ENCODE assay signal across 33 cellular contexts in genomic region chr11:45030778-45031177, GRCh38.
"Had no signal": no experiment of that assay in that cellular context is flagged by ENCODE, and none has a peak within 500 bp of the region (broad histone marks: within the 10 kb centered on the region; RNA-seq: fewer than 3 reads in every experiment).

No MANE protein-coding gene starts in this region.

- H3K9me3 Mint-ChIP-seq: activated CD4-positive, alpha-beta memory T cell treated with anti-CD3 and anti-CD28 coated beads for 36 hours; activated CD4-positive, alpha-beta T cell treated with anti-CD3 and anti-CD28 coated beads, Interleukin-2, amount 10 ng/mL, durations not matched to agents 24 days and 14 days; activated naive CD4-positive, alpha-beta T cell treated with anti-CD3 and anti-CD28 coated beads for 36 hours; activated naive CD4-positive, alpha-beta T cell treated with anti-CD3 and anti-CD28 coated beads, Interleukin-2, amount 50 U/mL, for 24 hours; activated naive CD8-positive, alpha-beta T cell treated with anti-CD3 and anti-CD28 coated beads for 36 hours; activated naive CD8-positive, alpha-beta T cell treated with anti-CD3 and anti-CD28 coated beads, Interleukin-2, amount 50 U/mL, for 24 hours; activated T-helper 1 cell treated with anti-CD3 and anti-CD28 coated beads, Interleukin-12 subunit alpha, Interleukin-12 subunit beta, Interleukin-2, Interleukin-4 antibody, amounts not matched to agents 30 ng/mL and 10 ng/mL and 1 ng/mL, durations not matched to agents 14 hours and 24 hours and 36 hours; activated T-helper 2 cell treated with anti-CD3 and anti-CD28 coated beads, Interferon-gamma antibody, Interleukin-2, Interleukin-4, amounts not matched to agents 10 μg/mL and 5 μg/mL and 100 μg/mL, durations not matched to agents 14 hours and 24 hours and 36 hours; effector memory CD8-positive, alpha-beta T cell had no signal

- H3K4me3 ChIP-seq: adrenal gland, body of pancreas, esophagus muscularis mucosa, gastrocnemius medialis, heart left ventricle had no signal

- DNase-seq: activated CD4-positive, alpha-beta memory T cell treated with anti-CD3 and anti-CD28 coated beads for 36 hours; activated CD4-positive, alpha-beta T cell treated with anti-CD3 and anti-CD28 coated beads for 36 hours; activated CD4-positive, alpha-beta T cell treated with anti-CD3 and anti-CD28 coated beads, Interleukin-2, amount 10 ng/mL, durations not matched to agents 24 days and 14 days; activated CD4-positive, CD25-positive, alpha-beta regulatory T cell; activated CD4-positive, CD25-positive, alpha-beta regulatory T cell treated with anti-CD3 and anti-CD28 coated beads, Interleukin-2, amount 50 U/mL, for 72 hours; activated CD8-positive, alpha-beta memory T cell treated with anti-CD3 and anti-CD28 coated beads, Interleukin-2, amount 10 ng/mL, durations not matched to agents 7 days and 5 days; activated CD8-positive, alpha-beta memory T cell treated with anti-CD3 and anti-CD28 coated beads, Interleukin-2, amount 50 U/mL, for 4 hours; activated CD8-positive, alpha-beta T cell treated with anti-CD3 and anti-CD28 coated beads, Interleukin-2, amount 10 ng/mL, durations not matched to agents 7 days and 5 days; activated effector memory CD4-positive, alpha-beta T cell treated with anti-CD3 and anti-CD28 coated beads, Interleukin-2, amount 50 U/mL, for 16 hours; activated naive CD4-positive, alpha-beta T cell treated with anti-CD3 and anti-CD28 coated beads for 36 hours; activated naive CD8-positive, alpha-beta T cell treated with anti-CD3 and anti-CD28 coated beads for 36 hours; activated naive CD8-positive, alpha-beta T cell treated with anti-CD3 and anti-CD28 coated beads, Interleukin-2, amount 50 U/mL, for 24 hours; activated T-cell treated with anti-CD3 and anti-CD28 coated beads, Interleukin-2, amount 50 U/mL, for 1 hour; activated T-cell treated with anti-CD3 and anti-CD28 coated beads, Interleukin-2, amount 50 U/mL, for 48 hours; amygdala; aorta; body of pancreas; caudate nucleus; cortex of kidney; dermis blood vessel endothelial cell; effector CD4-positive, alpha-beta T cell; effector memory CD8-positive, alpha-beta T cell; erythroblast; foreskin keratinocyte; gastrocnemius medialis; glutamatergic neuron; heart left ventricle; T-helper 2 cell had no signal

- H3K36me3 Mint-ChIP-seq: activated CD4-positive, alpha-beta memory T cell treated with anti-CD3 and anti-CD28 coated beads for 36 hours; activated CD8-positive, alpha-beta memory T cell treated with anti-CD3 and anti-CD28 coated beads, Interleukin-2, amount 10 ng/mL, durations not matched to agents 7 days and 5 days; activated naive CD4-positive, alpha-beta T cell treated with anti-CD3 and anti-CD28 coated beads, Interleukin-2, amount 50 U/mL, for 24 hours; activated naive CD8-positive, alpha-beta T cell treated with anti-CD3 and anti-CD28 coated beads for 36 hours had no signal

- H3K27ac Mint-ChIP-seq: activated CD4-positive, alpha-beta memory T cell treated with anti-CD3 and anti-CD28 coated beads for 36 hours; activated CD4-positive, alpha-beta T cell treated with anti-CD3 and anti-CD28 coated beads for 36 hours; activated CD4-positive, alpha-beta T cell treated with anti-CD3 and anti-CD28 coated beads, Interleukin-2, amount 10 ng/mL, durations not matched to agents 24 days and 14 days; activated CD8-positive, alpha-beta memory T cell treated with anti-CD3 and anti-CD28 coated beads, Interleukin-2, amount 10 ng/mL, durations not matched to agents 7 days and 5 days; activated CD8-positive, alpha-beta T cell treated with anti-CD3 and anti-CD28 coated beads, Interleukin-2, amount 10 ng/mL, durations not matched to agents 7 days and 5 days; activated naive CD4-positive, alpha-beta T cell treated with anti-CD3 and anti-CD28 coated beads for 36 hours; activated naive CD4-positive, alpha-beta T cell treated with anti-CD3 and anti-CD28 coated beads, Interleukin-2, amount 50 U/mL, for 24 hours; activated naive CD8-positive, alpha-beta T cell treated with anti-CD3 and anti-CD28 coated beads for 36 hours; activated naive CD8-positive, alpha-beta T cell treated with anti-CD3 and anti-CD28 coated beads, Interleukin-2, amount 50 U/mL, for 24 hours; activated T-helper 1 cell treated with anti-CD3 and anti-CD28 coated beads, Interleukin-12 subunit alpha, Interleukin-12 subunit beta, Interleukin-2, Interleukin-4 antibody, amounts not matched to agents 30 ng/mL and 10 ng/mL and 1 ng/mL, durations not matched to agents 14 hours and 24 hours and 36 hours; activated T-helper 2 cell treated with anti-CD3 and anti-CD28 coated beads, Interferon-gamma antibody, Interleukin-2, Interleukin-4, amounts not matched to agents 10 μg/mL and 5 μg/mL and 100 μg/mL, durations not matched to agents 14 hours and 24 hours and 36 hours; effector memory CD8-positive, alpha-beta T cell had no signal

- H3K27me3 ChIP-seq: adrenal gland, body of pancreas, esophagus muscularis mucosa, gastrocnemius medialis, heart left ventricle had no signal

- H3K4me3 Mint-ChIP-seq: activated CD4-positive, alpha-beta memory T cell treated with anti-CD3 and anti-CD28 coated beads for 36 hours; activated CD4-positive, alpha-beta T cell treated with anti-CD3 and anti-CD28 coated beads for 36 hours; activated CD4-positive, alpha-beta T cell treated with anti-CD3 and anti-CD28 coated beads, Interleukin-2, amount 10 ng/mL, durations not matched to agents 24 days and 14 days; activated CD8-positive, alpha-beta memory T cell treated with anti-CD3 and anti-CD28 coated beads, Interleukin-2, amount 10 ng/mL, durations not matched to agents 7 days and 5 days; activated CD8-positive, alpha-beta T cell treated with anti-CD3 and anti-CD28 coated beads, Interleukin-2, amount 10 ng/mL, durations not matched to agents 7 days and 5 days; activated naive CD4-positive, alpha-beta T cell treated with anti-CD3 and anti-CD28 coated beads for 36 hours; activated naive CD4-positive, alpha-beta T cell treated with anti-CD3 and anti-CD28 coated beads, Interleukin-2, amount 50 U/mL, for 24 hours; activated naive CD8-positive, alpha-beta T cell treated with anti-CD3 and anti-CD28 coated beads for 36 hours; activated naive CD8-positive, alpha-beta T cell treated with anti-CD3 and anti-CD28 coated beads, Interleukin-2, amount 50 U/mL, for 24 hours; activated T-helper 1 cell treated with anti-CD3 and anti-CD28 coated beads, Interleukin-12 subunit alpha, Interleukin-12 subunit beta, Interleukin-2, Interleukin-4 antibody, amounts not matched to agents 30 ng/mL and 10 ng/mL and 1 ng/mL, durations not matched to agents 14 hours and 24 hours and 36 hours; effector memory CD8-positive, alpha-beta T cell had no signal

- H3K27ac ChIP-seq: adrenal gland, body of pancreas, esophagus muscularis mucosa, foreskin keratinocyte, gastrocnemius medialis, heart left ventricle had no signal

- H3K27me3 Mint-ChIP-seq: activated CD4-positive, alpha-beta memory T cell treated with anti-CD3 and anti-CD28 coated beads for 36 hours; activated CD4-positive, alpha-beta T cell treated with anti-CD3 and anti-CD28 coated beads for 36 hours; activated naive CD4-positive, alpha-beta T cell treated with anti-CD3 and anti-CD28 coated beads, Interleukin-2, amount 50 U/mL, for 24 hours; activated naive CD8-positive, alpha-beta T cell treated with anti-CD3 and anti-CD28 coated beads for 36 hours; activated naive CD8-positive, alpha-beta T cell treated with anti-CD3 and anti-CD28 coated beads, Interleukin-2, amount 50 U/mL, for 24 hours; effector memory CD8-positive, alpha-beta T cell had no signal

- H3K9me3 ChIP-seq: adrenal gland, body of pancreas, esophagus muscularis mucosa, gastrocnemius medialis had no signal

- ATAC-seq: activated CD4-positive, alpha-beta T cell treated with anti-CD3 and anti-CD28 coated beads for 36 hours; activated CD8-positive, alpha-beta memory T cell treated with anti-CD3 and anti-CD28 coated beads, Interleukin-2, amount 10 ng/mL, durations not matched to agents 7 days and 5 days; activated CD8-positive, alpha-beta T cell treated with anti-CD3 and anti-CD28 coated beads, Interleukin-2, amount 10 ng/mL, durations not matched to agents 7 days and 5 days; activated naive CD8-positive, alpha-beta T cell treated with anti-CD3 and anti-CD28 coated beads, Interleukin-2, amount 50 U/mL, for 24 hours; body of pancreas; effector memory CD8-positive, alpha-beta T cell; foreskin keratinocyte; gastrocnemius medialis; heart left ventricle had no signal

- H3K4me1 ChIP-seq: adrenal gland, body of pancreas, foreskin keratinocyte had no signal

- H3K36me3 ChIP-seq: adrenal gland, esophagus muscularis mucosa, gastrocnemius medialis, heart left ventricle had no signal
